In the genomic region with DNA sequence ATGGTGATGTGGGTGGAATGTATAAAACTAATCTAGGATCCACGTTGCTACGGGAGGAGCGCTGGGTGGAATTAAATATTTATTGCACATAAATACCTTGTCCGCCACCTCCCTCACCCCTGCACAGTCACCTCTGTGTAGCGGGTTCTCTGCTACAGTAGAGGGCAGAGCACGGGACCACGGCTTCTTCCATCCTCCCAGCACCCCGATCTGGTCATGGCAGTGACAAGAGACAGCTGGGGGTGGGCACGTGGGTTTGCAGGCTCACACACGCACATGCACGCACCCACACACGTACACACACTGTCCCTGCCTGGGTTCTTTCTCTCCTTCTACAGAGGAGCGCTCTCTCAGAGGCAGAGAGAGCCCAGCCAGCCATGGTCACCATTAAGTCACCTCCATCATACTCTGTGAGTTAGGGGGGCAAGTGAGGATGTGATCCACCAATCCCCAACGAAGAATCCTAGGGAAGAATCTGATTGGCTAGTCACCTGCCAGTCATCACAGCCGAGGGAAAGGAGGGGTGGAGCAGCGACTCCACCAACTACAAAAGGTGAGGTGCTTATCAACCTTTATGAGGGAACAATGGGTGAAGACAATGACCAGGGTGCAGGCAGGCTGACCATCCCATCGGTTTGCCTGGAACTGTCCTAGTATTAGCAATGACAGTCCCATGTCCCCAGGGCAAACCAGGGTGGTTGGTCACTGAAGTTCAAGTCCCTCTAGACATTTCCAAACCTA, we compare ENCODE assay signal across 18 cellular contexts.
A peak's percentile ranks its signal among the peaks of the same experiment; 100 is the strongest.
DNase-seq lines count a peak whose midpoint lies in the region; ATAC-seq and TF ChIP-seq lines count a peak whose summit lies in the region.
"Had no signal": no experiment of that assay in that cellular context is flagged by ENCODE, and none has a peak within 500 bp of the region (broad histone marks: within the 10 kb centered on the region; RNA-seq: fewer than 3 reads in every experiment).

No MANE protein-coding gene starts in this region.

- H3K4me3 ChIP-seq in SU-DHL-6 (ENCODE audit: insufficient read depth, low read length, poor library complexity, severe bottlenecking) (no peak overlapping the region), neutrophil (ENCODE audit: low read depth in 1 of 2, low read length in 1 of 2) (peak overlapping the region; percentile 33 to 35)
- H3K4me3 ChIP-seq: Peyer's patch had no signal

- no peaks in the 10 kb centered on the region for H3K9me2 ChIP-seq in SU-DHL-6 (replicated peaks; ENCODE audit: insufficient read depth, low read length)

- peak; percentile 20 for ATAC-seq in GM21786 (IDR thresholded peaks at IDR 0.05; ENCODE audit: unreplicated experiment)

- no peaks in the 10 kb centered on the region for H3K79me2 ChIP-seq in SU-DHL-6 (ENCODE audit: insufficient read depth, low read length)
- H3K79me2 ChIP-seq: parathyroid adenoma had no signal

- H2AFZ ChIP-seq in SU-DHL-6 (ENCODE audit: low read depth, low read length, severe bottlenecking), result no peak overlapping the region
- H2AFZ ChIP-seq: parathyroid adenoma had no signal

- H3K27me3 ChIP-seq in SU-DHL-6 (ENCODE audit: low read length) (no peaks in the 10 kb centered on the region), neutrophil (no peaks in the 10 kb centered on the region)
- H3K27me3 ChIP-seq: Peyer's patch had no signal

- peaks cover 81 to 86% of the 10 kb centered on the region in 2 experiments for H3K4me1 ChIP-seq in neutrophil (ENCODE audit: control insufficient read depth in 1 of 2, insufficient read depth in 1 of 2, low read depth in 1 of 2, low read length in 1 of 2)
- H3K4me1 ChIP-seq: parathyroid adenoma, Peyer's patch had no signal

- H4K20me1 ChIP-seq in SU-DHL-6 (ENCODE audit: low read depth, low read length), result no peaks in the 10 kb centered on the region

- peaks cover 23% of the 10 kb centered on the region for H3F3A ChIP-seq in SU-DHL-6 (ENCODE audit: insufficient read depth)

- peak overlapping the region; percentile 7; the same call in 1 of the 2 replicates for H3K9ac ChIP-seq in SU-DHL-6 (ENCODE audit: low read length)
- H3K9ac ChIP-seq: parathyroid adenoma had no signal

- DNase-seq in NCI-H82 (lab: John Stamatoyannopoulos, UW), result peak; percentile 39
- no peak for DNase-seq in NCI-H82 treated with DMSO at 0.1 percent for 48 hours (lab: John Stamatoyannopoulos, UW; ENCODE audit: unreplicated experiment)
- DNase-seq in D341Med (ENCODE audit: low spot score), result no peak
- no peak for DNase-seq in middle frontal gyrus (ENCODE audit: extremely low spot score, low spot score)
- DNase-seq in OCI-M2 (lab: John Stamatoyannopoulos, UW; ENCODE audit: unreplicated experiment), result no peak
- DNase-seq: activated CD4-positive, alpha-beta T cell treated with anti-CD3 and anti-CD28 coated beads, Interleukin-2, amount 10 ng/mL, durations not matched to agents 24 days and 14 days; cortex of kidney; HFFc6; NCI-H1092; NCI-H345; Peyer's patch; stimulated activated CD4-positive, alpha-beta T cell treated with anti-CD3 and anti-CD28 coated beads, Interleukin-15, amount 100 ng/mL, for 24 hours; T-helper 2 cell had no signal

- H3K36me3 ChIP-seq in SU-DHL-6 (ENCODE audit: low read length) (no peaks in the 10 kb centered on the region), neutrophil (no peaks in the 10 kb centered on the region)
- H3K36me3 ChIP-seq: Peyer's patch had no signal

- H3K4me2 ChIP-seq in SU-DHL-6 (ENCODE audit: low read depth, low read length, poor library complexity, severe bottlenecking), result peak overlapping the region; percentile 37

- H3K9me3 ChIP-seq in SU-DHL-6 (ENCODE audit: insufficient read depth, low read length), result no peaks in the 10 kb centered on the region
- H3K9me3 ChIP-seq in neutrophil, result no peaks in the 10 kb centered on the region
- H3K9me3 ChIP-seq: Peyer's patch had no signal

- H3K27ac ChIP-seq in SU-DHL-6 (ENCODE audit: low read depth, low read length) (peak overlapping the region; percentile 74), neutrophil (peak overlapping the region; percentile 84)
- H3K27ac ChIP-seq: 22Rv1, parathyroid adenoma, Peyer's patch had no signal

- TF ChIP-seq CTCF in SU-DHL-6 (IDR thresholded peaks at IDR 0.05; ENCODE audit: insufficient read depth, low read length, poor library complexity, severe bottlenecking) (no peak), neutrophil (IDR thresholded peaks at IDR 0.05) (no peak)
